22 cellular contexts compared by ENCODE assay signal in the genomic region with DNA sequence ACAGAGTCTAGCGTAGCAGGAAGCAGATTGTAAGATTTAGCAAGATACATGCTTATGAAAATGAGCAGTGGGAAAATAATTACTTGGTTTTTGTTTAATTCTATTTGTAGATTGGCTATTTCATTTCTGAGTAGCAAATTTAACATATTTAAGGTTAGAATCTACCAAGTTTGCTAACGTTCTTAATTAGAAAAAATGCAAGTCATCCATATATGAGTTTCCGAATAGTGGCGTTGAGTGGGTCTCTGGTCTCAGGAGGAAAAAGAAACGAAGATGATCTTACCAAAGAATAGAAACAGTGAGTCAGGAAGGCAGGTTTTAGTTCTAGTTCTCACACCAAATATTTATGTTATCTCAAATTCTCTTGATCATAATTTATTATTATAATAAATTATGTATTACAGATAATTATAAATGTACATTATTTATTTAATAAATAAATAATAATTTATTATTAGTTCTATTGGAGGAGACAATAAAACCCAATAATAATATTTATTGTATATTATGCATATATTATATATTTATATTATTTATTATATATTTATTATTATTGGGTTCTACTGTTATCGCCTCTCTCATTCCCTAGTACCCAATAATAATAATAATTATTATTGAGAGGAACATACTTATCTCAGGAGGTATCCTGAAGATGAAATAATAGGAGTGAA.
DNase-seq lines count a peak whose midpoint lies in the region; ATAC-seq, FAIRE-seq and TF ChIP-seq lines count a peak whose summit lies in the region.
"Had no signal": no experiment of that assay in that cellular context is flagged by ENCODE, and none has a peak within 500 bp of the region (broad histone marks: within the 10 kb centered on the region; RNA-seq: fewer than 3 reads in every experiment).

No MANE protein-coding gene starts in this region.

- H3K27ac ChIP-seq in IMR-90 (ENCODE audit: insufficient read depth, low read length) = no peak overlapping the region
- no peak overlapping the region for H3K27ac ChIP-seq in K562 (ENCODE audit: extremely low read depth, low read depth, low read length)
- H3K27ac ChIP-seq in hepatocyte = peak overlapping the region; percentile 28

- DNase-seq in IMR-90 (no peak), K562 (ENCODE audit: extremely low read depth in 1 of 4, low spot score in 3 of 4) (no peak), hepatocyte (ENCODE audit: low spot score) (no peak), GM20000 (ENCODE audit: low spot score) (no peak)
- no peak for DNase-seq in stimulated activated CD4-positive, alpha-beta T cell treated with anti-CD3 and anti-CD28 coated beads, Interleukin-2, amount 100 ng/mL, for 24 hours
- DNase-seq in activated CD8-positive, alpha-beta T cell treated with anti-CD3 and anti-CD28 coated beads, Interleukin-2, amount 10 ng/mL, durations not matched to agents 7 days and 5 days = no peak
- no peak for DNase-seq in stimulated activated naive CD4-positive, alpha-beta T cell treated with Interleukin-2 at 50 U/mL for 16 hours (lab: John Stamatoyannopoulos, UW)
- DNase-seq: 8988T; ACHN; BE2C; C1 segment of cervical spinal cord; CD4-positive, CD25-positive, alpha-beta regulatory T cell; CD8-positive, alpha-beta memory T cell; COR-L47; GDM1; HCEC 1CT had no signal

- H3K27me3 ChIP-seq in IMR-90 (ENCODE audit: control insufficient read depth, insufficient read depth, low read length) = no peaks in the 10 kb centered on the region
- H3K27me3 ChIP-seq in K562 (ENCODE audit: control insufficient read depth in 2 of 2, insufficient read depth in 2 of 2, low read length in 2 of 2) = peaks cover 3 to 21% of the 10 kb centered on the region in 2 experiments; a peak in 4 of 5 replicates
- no peaks in the 10 kb centered on the region for H3K27me3 ChIP-seq in hepatocyte
- H3K27me3 ChIP-seq: BE2C had no signal

- no peak overlapping the region for H3K9ac ChIP-seq in IMR-90 (ENCODE audit: low read depth, low read length)
- no peak overlapping the region for H3K9ac ChIP-seq in K562 (ENCODE audit: insufficient read depth in 1 of 2, low read depth in 2 of 2, low read length in 2 of 2)

- no peak overlapping the region for H3K4me3 Mint-ChIP-seq in activated CD8-positive, alpha-beta T cell treated with anti-CD3 and anti-CD28 coated beads, Interleukin-2, amount 10 ng/mL, durations not matched to agents 7 days and 5 days
- H3K4me3 Mint-ChIP-seq: CD4-positive, CD25-positive, alpha-beta regulatory T cell; CD8-positive, alpha-beta memory T cell; GM23338; IgD-negative memory B cell had no signal

- no peaks in the 10 kb centered on the region for H3K79me1 ChIP-seq in IMR-90 (ENCODE audit: low read depth in 1 of 2, low read length in 2 of 2)

- TF ChIP-seq RAD21 in IMR-90 (IDR thresholded peaks at IDR 0.05; ENCODE audit: low read length) (no peak), K562 (CRISPR knock-in tag; conservative IDR thresholded peaks at IDR 0.05 in 1 of 2, IDR thresholded peaks at IDR 0.05 in 1 of 2) (no peak)

- H4K8ac ChIP-seq in IMR-90 (ENCODE audit: low read depth in 2 of 2, low read length in 2 of 2) = no peak overlapping the region

- no peaks in the 10 kb centered on the region for H3K9me3 Mint-ChIP-seq in activated CD8-positive, alpha-beta T cell treated with anti-CD3 and anti-CD28 coated beads, Interleukin-2, amount 10 ng/mL, durations not matched to agents 7 days and 5 days (ENCODE audit: insufficient read depth)

- H3K4ac ChIP-seq in IMR-90 (ENCODE audit: low read depth, low read length) = no peak overlapping the region

- H2AK5ac ChIP-seq in IMR-90 (ENCODE audit: low read depth, low read length) = no peak overlapping the region

- dilution Hi-C loops in IMR-90 (cut with HindIII; ENCODE audit: low sequenced_read_pairs, unreplicated experiment) = no loop called here

- intact Hi-C loops in IMR-90 (cut with micrococcal nuclease) (no loop called here), K562 (cut with micrococcal nuclease) (no loop called here)

- H3K4me3 ChIP-seq in IMR-90 (ENCODE audit: insufficient read depth, low read depth, low read length) (no peak overlapping the region), K562 (no peak overlapping the region), hepatocyte (no peak overlapping the region)
- H3K4me3 ChIP-seq: GM23338 had no signal

- WGBS in IMR-90 (ENCODE audit: extremely low coverage in 2 of 2, insufficient read length in 1 of 2), 2 experiments = no CpG with 5 or more reads among the region's 6 CpGs
- WGBS in K562 (ENCODE audit: insufficient coverage, low coverage, missing lambda C conversion rate) = 36% methylated on average over 6 of the region's 6 CpGs
- 94% methylated on average over 6 of the region's 6 CpGs for WGBS in hepatocyte (ENCODE audit: low lambda C conversion rate, missing lambda C conversion rate)

- H3K9me2 ChIP-seq in hepatocyte (replicated peaks; ENCODE audit: insufficient read depth) = no peaks in the 10 kb centered on the region

- no peak for TF ChIP-seq EP300 in K562 (IDR thresholded peaks at IDR 0.05; ENCODE audit: low read length)

- peaks cover 2% of the 10 kb centered on the region for H3K27me3 Mint-ChIP-seq in activated CD8-positive, alpha-beta T cell treated with anti-CD3 and anti-CD28 coated beads, Interleukin-2, amount 10 ng/mL, durations not matched to agents 7 days and 5 days (ENCODE audit: low read depth)
- H3K27me3 Mint-ChIP-seq: CD4-positive, CD25-positive, alpha-beta regulatory T cell had no signal

- H3K14ac ChIP-seq in IMR-90 (replicated peaks; ENCODE audit: low read depth, low read length) = no peak overlapping the region

- H2BK20ac ChIP-seq in IMR-90 (ENCODE audit: low read depth, low read length) = no peak overlapping the region

- no peak overlapping the region for H2AK9ac ChIP-seq in IMR-90 (replicated peaks; ENCODE audit: low read depth, low read length, poor library complexity)

- H3K4me1 Mint-ChIP-seq in activated CD8-positive, alpha-beta T cell treated with anti-CD3 and anti-CD28 coated beads, Interleukin-2, amount 10 ng/mL, durations not matched to agents 7 days and 5 days (ENCODE audit: low read depth) = no peaks in the 10 kb centered on the region
- H3K4me1 Mint-ChIP-seq: CD4-positive, CD25-positive, alpha-beta regulatory T cell; CD8-positive, alpha-beta memory T cell; GM23338; IgD-negative memory B cell had no signal

- CTCF ChIA-PET in IMR-90 (lab: Yijun Ruan, JAX) = no interaction called here
- CTCF ChIA-PET in K562 (lab: Yijun Ruan, JAX; ENCODE audit: low intra/inter-chr PET ratio) = no interaction called here
- CTCF ChIA-PET in activated CD8-positive, alpha-beta T cell treated with anti-CD3 and anti-CD28 coated beads, Interleukin-2, amount 10 ng/mL, durations not matched to agents 7 days and 5 days (lab: Charles Lee) = no interaction called here

- no peaks in the 10 kb centered on the region for H3K36me3 Mint-ChIP-seq in activated CD8-positive, alpha-beta T cell treated with anti-CD3 and anti-CD28 coated beads, Interleukin-2, amount 10 ng/mL, durations not matched to agents 7 days and 5 days (ENCODE audit: low read depth)
- H3K36me3 Mint-ChIP-seq: CD4-positive, CD25-positive, alpha-beta regulatory T cell; IgD-negative memory B cell had no signal

- in situ Hi-C loops in IMR-90 (cut with MboI; ENCODE audit: low sequenced_read_pairs) = no loop called here
- in situ Hi-C loops in K562 (cut with MboI) = no loop called here

- H4K91ac ChIP-seq in IMR-90 (ENCODE audit: insufficient read depth, low read depth, low read length) = no peak overlapping the region

- ATAC-seq in IMR-90 (ENCODE audit: low read depth) = no peak
- ATAC-seq in K562 = no peak
- ATAC-seq in activated CD8-positive, alpha-beta T cell treated with anti-CD3 and anti-CD28 coated beads, Interleukin-2, amount 10 ng/mL, durations not matched to agents 7 days and 5 days = no peak
- ATAC-seq: GM23338 had no signal

- no peak for TF ChIP-seq POLR2A in IMR-90 (IDR thresholded peaks at IDR 0.05; ENCODE audit: low read depth, low read length)
- no peak for TF ChIP-seq POLR2A in K562 (conservative IDR thresholded peaks at IDR 0.05)

- no peak overlapping the region for H2BK120ac ChIP-seq in IMR-90 (ENCODE audit: low read depth, low read length)

- no peaks in the 10 kb centered on the region for H3K36me3 ChIP-seq in IMR-90 (ENCODE audit: control insufficient read depth, insufficient read depth, low read length)
- H3K36me3 ChIP-seq in K562 (ENCODE audit: control insufficient read depth, insufficient read depth, low read length) = no peaks in the 10 kb centered on the region
- no peaks in the 10 kb centered on the region for H3K36me3 ChIP-seq in hepatocyte (replicated peaks; ENCODE audit: insufficient read depth, low read depth)
- H3K36me3 ChIP-seq: BE2C had no signal

- H3K4me2 ChIP-seq in IMR-90 (ENCODE audit: low read depth, low read length) (no peak overlapping the region), K562 (ENCODE audit: insufficient read depth, low read length) (no peak overlapping the region), hepatocyte (no peak overlapping the region)
- H3K4me2 ChIP-seq: GM23338 had no signal

- H3K23ac ChIP-seq in IMR-90 (ENCODE audit: low read depth, low read length) = no peak overlapping the region

- H3K9me1 ChIP-seq in IMR-90 (ENCODE audit: insufficient read depth, low read length) (no peaks in the 10 kb centered on the region), K562 (ENCODE audit: control insufficient read depth, insufficient read depth, low read length) (no peaks in the 10 kb centered on the region)

- H3K79me2 ChIP-seq in K562 (ENCODE audit: control insufficient read depth, insufficient read depth, low read length) (no peaks in the 10 kb centered on the region), hepatocyte (no peaks in the 10 kb centered on the region)

- TF ChIP-seq CTCF in IMR-90 (conservative IDR thresholded peaks at IDR 0.05; ENCODE audit: low read depth, low read length) (no peak), K562 (IDR thresholded peaks at IDR 0.05 in 2 of 3, conservative IDR thresholded peaks at IDR 0.05 in 1 of 3; ENCODE audit: insufficient read depth in 2 of 3, low read depth in 1 of 3, low read length in 3 of 3) (no peak), hepatocyte (IDR thresholded peaks at IDR 0.05; ENCODE audit: poor library complexity) (no peak), GM20000 (IDR thresholded peaks at IDR 0.05; ENCODE audit: extremely low read depth, missing control alignments) (no peak)

- POLR2A ChIA-PET in IMR-90 (lab: Charles Lee; ENCODE audit: unreplicated experiment) (no interaction called here), K562 (lab: Yijun Ruan, JAX) (interaction anchor here (0.6 kb wide), 1 partner anchor 52 kb away, joined by 3 read pairs; no protein-coding TSS in a partner anchor)
- POLR2A ChIA-PET in activated CD8-positive, alpha-beta T cell treated with anti-CD3 and anti-CD28 coated beads, Interleukin-2, amount 10 ng/mL, durations not matched to agents 7 days and 5 days (lab: Charles Lee) = no interaction called here

- H2BK5ac ChIP-seq in IMR-90 (ENCODE audit: low read depth, low read length, poor library complexity, severe bottlenecking) = no peak overlapping the region

- peak; percentile 82 for FAIRE-seq in A204.1 (lab: Jason Lieb, UNC)
- FAIRE-seq in K562 (lab: Jason Lieb, UNC) = no peak
- FAIRE-seq: GM12892, GM18507, H54 had no signal

- BruUV-seq in IMR-90 (replicated peaks; lab: Mats Ljungman, UMichigan) (no TSS peak), K562 (replicated peaks; lab: Mats Ljungman, UMichigan) (no TSS peak)

- H3K56ac ChIP-seq in IMR-90 (ENCODE audit: extremely low read depth, insufficient read depth, low read length) = no peak overlapping the region

- no peak overlapping the region for H3K27ac Mint-ChIP-seq in activated CD8-positive, alpha-beta T cell treated with anti-CD3 and anti-CD28 coated beads, Interleukin-2, amount 10 ng/mL, durations not matched to agents 7 days and 5 days
- H3K27ac Mint-ChIP-seq: CD8-positive, alpha-beta memory T cell; GM23338; IgD-negative memory B cell had no signal

- H3K18ac ChIP-seq in IMR-90 (ENCODE audit: low read depth, low read length) = no peak overlapping the region

- no peak overlapping the region for H2BK15ac ChIP-seq in IMR-90 (ENCODE audit: low read depth, low read length)

- H3K9me3 ChIP-seq in IMR-90 (ENCODE audit: control insufficient read depth, insufficient read depth, low read length) = no peaks in the 10 kb centered on the region
- no peaks in the 10 kb centered on the region for H3K9me3 ChIP-seq in K562 (replicated peaks; ENCODE audit: control insufficient read depth, insufficient read depth, low read depth, low read length)
- peaks cover 5% of the 10 kb centered on the region for H3K9me3 ChIP-seq in hepatocyte (ENCODE audit: low read depth)
- H3K9me3 ChIP-seq: BE2C had no signal

- H4K5ac ChIP-seq in IMR-90 (ENCODE audit: low read depth, low read length) = no peak overlapping the region

- peaks cover 9% of the 10 kb centered on the region; the same call in 1 of the 2 replicates for H3K4me1 ChIP-seq in IMR-90 (ENCODE audit: control insufficient read depth, insufficient read depth, low read length)
- no peaks in the 10 kb centered on the region for H3K4me1 ChIP-seq in K562 (replicated peaks in 1 of 2; ENCODE audit: control insufficient read depth in 2 of 2, insufficient read depth in 2 of 2, low read length in 2 of 2)
- peaks cover 14% of the 10 kb centered on the region for H3K4me1 ChIP-seq in hepatocyte (ENCODE audit: insufficient read depth)
- H3K4me1 ChIP-seq: BE2C had no signal

- H2AFZ ChIP-seq in IMR-90 (replicated peaks; ENCODE audit: low read length, poor library complexity) (no peak overlapping the region), K562 (ENCODE audit: low read depth, low read length) (no peak overlapping the region), hepatocyte (no peak overlapping the region)
- H2AFZ ChIP-seq: GM23338 had no signal

- H4K20me1 ChIP-seq in IMR-90 (ENCODE audit: insufficient read depth, low read length) (no peaks in the 10 kb centered on the region), K562 (replicated peaks; ENCODE audit: control insufficient read depth, insufficient read depth, low read length) (no peaks in the 10 kb centered on the region), hepatocyte (ENCODE audit: insufficient read depth, poor library complexity, severe bottlenecking) (no peaks in the 10 kb centered on the region)
